Comparison of ENCODE assay signal across 22 cellular contexts in genomic region chr3:14698601-14699244, GRCh38. TPM values are rescaled to one million over a fixed set of nuclear protein-coding genes. Genes with fewer than 3 reads are reported as not detected.
DNase-seq lines count a peak whose midpoint lies in the region; ATAC-seq, FAIRE-seq and TF ChIP-seq lines count a peak whose summit lies in the region.
"Had no signal": no experiment of that assay in that cellular context is flagged by ENCODE, and none has a peak within 500 bp of the region (broad histone marks: within the 10 kb centered on the region; RNA-seq: fewer than 3 reads in every experiment).

No MANE protein-coding gene starts in this region.

- H3K27me3 ChIP-seq in GM12878 (replicated peaks in 1 of 2; ENCODE audit: control insufficient read depth in 2 of 2, insufficient read depth in 2 of 2, low read length in 1 of 2) (no peaks in the 10 kb centered on the region), tibial nerve (no peaks in the 10 kb centered on the region), esophagus squamous epithelium (no peaks in the 10 kb centered on the region), BE2C (no peaks in the 10 kb centered on the region)

- POLR2A ChIA-PET in GM12878 (lab: Charles Lee): no interaction called here

- TF ChIP-seq RAD21 in GM12878 (IDR thresholded peaks at IDR 0.05; ENCODE audit: insufficient read depth, low read depth, low read length): no peak

- H3K9ac ChIP-seq in GM12878 (ENCODE audit: control insufficient read depth, insufficient read depth, low read length): no peak overlapping the region

- no peak overlapping the region for H3K4me2 ChIP-seq in GM12878 (ENCODE audit: control insufficient read depth, insufficient read depth)

- SMC1A ChIA-PET in GM12878 (lab: Charles Lee; ENCODE audit: uncharacterized antibody, unreplicated experiment): interaction anchor here (1.0 to 1.6 kb wide), 3 partner anchors 10 to 82 kb away, joined by 3 to 8 read pairs (median 6); no protein-coding TSS in a partner anchor

- in situ Hi-C loops in GM12878 (cut with MboI): no loop called here

- CTCF ChIA-PET in GM12878 (lab: Yijun Ruan, JAX): interaction anchor here (2.5 kb wide), 1 partner anchor 82 kb away, joined by 13 read pairs; no protein-coding TSS in a partner anchor

- BruUV-seq in GM12878 (replicated peaks; lab: Mats Ljungman, UMichigan): no TSS peak

- RAD21 ChIA-PET in GM12878 (lab: Charles Lee; ENCODE audit: unreplicated experiment): interaction anchor here (2.0 kb wide), 1 partner anchor 10 kb away, joined by 5 read pairs; no protein-coding TSS in a partner anchor

- FAIRE-seq in GM12878 (lab: Jason Lieb, UNC): no peak
- FAIRE-seq: G401.6 had no signal

- DNase-seq in GM12865 (ENCODE audit: low read depth) (peak; percentile 25), NCI-H2196 treated with DMSO at 0.1 percent for 48 hours (lab: John Stamatoyannopoulos, UW; ENCODE audit: unreplicated experiment) (peak; percentile 2), GM12878 (ENCODE audit: low read depth, low spot score) (no peak), tibial nerve (ENCODE audit: low spot score in 2 of 2) (no peak), esophagus squamous epithelium (lab: John Stamatoyannopoulos, UW) (no peak), BE2C (no peak)
- DNase-seq: ACHN, DND-41, KG1, MV-4-11, NCI-H187 treated with DMSO at 0.1 percent for 48 hours, NCI-H524, OCI-M1, SHP77 treated with DMSO at 0.1 percent for 48 hours, T-helper 1 cell, T-helper 9 cell had no signal

- H3K4me1 ChIP-seq in GM12878 (ENCODE audit: control insufficient read depth, insufficient read depth, low read length): peaks cover 6% of the 10 kb centered on the region; the same call in 1 of the 2 replicates
- H3K4me1 ChIP-seq in tibial nerve: no peaks in the 10 kb centered on the region
- no peaks in the 10 kb centered on the region for H3K4me1 ChIP-seq in esophagus squamous epithelium
- H3K4me1 ChIP-seq in BE2C: no peaks in the 10 kb centered on the region

- intact Hi-C loops in GM12878 (cut with micrococcal nuclease; ENCODE audit: unreplicated experiment) (no loop called here), esophagus squamous epithelium (cut with DNase I) (no loop called here)

- TF ChIP-seq CTCF in GM12865 (IDR thresholded peaks at IDR 0.05; ENCODE audit: insufficient read depth, low read depth, low read length, missing control alignments) (no peak), GM12878 (IDR thresholded peaks at IDR 0.05 in 2 of 3, conservative IDR thresholded peaks at IDR 0.05 in 1 of 3; ENCODE audit: control insufficient read depth in 2 of 3, extremely low read depth in 1 of 3, insufficient read depth in 1 of 3, low read depth in 3 of 3, low read length in 3 of 3) (no peak), tibial nerve (IDR thresholded peaks at IDR 0.05) (no peak), esophagus squamous epithelium (IDR thresholded peaks at IDR 0.05) (no peak), BE2C (IDR thresholded peaks at IDR 0.05; ENCODE audit: low read depth, low read length) (no peak)

- H2AFZ ChIP-seq in GM12878 (ENCODE audit: control insufficient read depth, low read depth, low read length): no peak overlapping the region

- H3K36me3 ChIP-seq in GM12878 (ENCODE audit: control insufficient read depth in 2 of 2, insufficient read depth in 2 of 2, low read length in 1 of 2) (peaks cover 2% of the 10 kb centered on the region in 2 experiments; a peak in 3 of 4 replicates), tibial nerve (no peaks in the 10 kb centered on the region), esophagus squamous epithelium (no peaks in the 10 kb centered on the region), BE2C (no peaks in the 10 kb centered on the region)

- no peak overlapping the region for H3K4me3 ChIP-seq in GM12865 (ENCODE audit: low read depth, low read length)
- no peak overlapping the region for H3K4me3 ChIP-seq in GM12878
- H3K4me3 ChIP-seq in tibial nerve: no peak overlapping the region
- no peak overlapping the region for H3K4me3 ChIP-seq in esophagus squamous epithelium
- no peak overlapping the region for H3K4me3 ChIP-seq in BE2C (ENCODE audit: low read depth, low read length)

- TF ChIP-seq EP300 in GM12878 (IDR thresholded peaks at IDR 0.05; ENCODE audit: borderline replicate concordance in 1 of 2, control insufficient read depth in 1 of 2, low read depth in 2 of 2, low read length in 2 of 2): no peak
- TF ChIP-seq EP300 in tibial nerve (IDR thresholded peaks at IDR 0.05): no peak

- no peak overlapping the region for H3K27ac ChIP-seq in GM12878 (ENCODE audit: control insufficient read depth, insufficient read depth)
- H3K27ac ChIP-seq in tibial nerve: no peak overlapping the region
- H3K27ac ChIP-seq in esophagus squamous epithelium: no peak overlapping the region
- H3K27ac ChIP-seq: C4-2B had no signal

- H3K9me3 ChIP-seq in GM12878 (replicated peaks; ENCODE audit: control insufficient read depth, insufficient read depth, low read length) (no peaks in the 10 kb centered on the region; the same call in 2 of the 3 replicates), tibial nerve (peaks cover 0 to 3% (median 0%) of the 10 kb centered on the region in 4 donors), esophagus squamous epithelium (no peaks in the 10 kb centered on the region), BE2C (no peaks in the 10 kb centered on the region)

- H4K20me1 ChIP-seq in GM12878 (ENCODE audit: control insufficient read depth, insufficient read depth): no peaks in the 10 kb centered on the region

- no peak for TF ChIP-seq POLR2A in GM12878 (IDR thresholded peaks at IDR 0.05; ENCODE audit: low read depth, low read length)
- TF ChIP-seq POLR2A in tibial nerve (IDR thresholded peaks at IDR 0.05): no peak
- TF ChIP-seq POLR2A in esophagus squamous epithelium (IDR thresholded peaks at IDR 0.05): no peak

- WGBS in GM12878 (ENCODE audit: insufficient coverage, insufficient replicate concordance, low lambda C conversion rate, missing lambda C conversion rate): 55% methylated on average over 1 of the region's 1 CpG
- 95 to 100% methylated on average over 1 of the region's 1 CpG for WGBS in tibial nerve, 2 donors
- 50 to 83% methylated on average over 1 of the region's 1 CpG for WGBS in esophagus squamous epithelium, 2 donors

- ATAC-seq in GM18517 (IDR thresholded peaks at IDR 0.05; ENCODE audit: unreplicated experiment) (peak; percentile 61), GM12878 (peak; percentile 74), HG02623 (IDR thresholded peaks at IDR 0.05; ENCODE audit: unreplicated experiment) (no peak)
- ATAC-seq: SK-N-SH treated with all-trans-retinoic acid at 6 μM for 48 hours had no signal

- no peaks in the 10 kb centered on the region for H3K79me2 ChIP-seq in GM12878 (ENCODE audit: control insufficient read depth, insufficient read depth, low read length)

TF ChIP-seq in GM12878, 131 proteins besides CTCF, POLR2A, EP300 and RAD21 (continues in another document):
- TF ChIP-seq CHD1 (IDR thresholded peaks at IDR 0.05; ENCODE audit: low read depth, low read length) (no peak), RFX5 (IDR thresholded peaks at IDR 0.05; ENCODE audit: low read depth, low read length) (no peak)

RNA-seq across cellular contexts. Expression of gene C3orf20, which starts 23.8 kb away (rescaled TPM):
- total RNA-seq in GM12878 (2013; cell fraction: nucleolus; rRNA removed): 3.2 and 3.4 TPM in 2 replicates
- total RNA-seq in GM12878 (2014; rRNA removed): 1.0 and 2.8 TPM in 2 replicates
- 1.9 and 2.0 TPM in 2 replicates for total RNA-seq in GM12878 (2014; rRNA removed; fragmentation: Illumina TruSeq; extraction: Trizol)
- 1.6 and 2.0 TPM in 2 replicates for total RNA-seq in GM12878 (2021)
- polyA plus RNA-seq in GM12878 (2011; ENCODE audit: low read depth): 0.33 TPM
- 2.0 and 2.9 TPM in 2 replicates for polyA plus RNA-seq in GM12878 (2011; rRNA removed)
- 1.3 and 2.1 TPM in 2 replicates for polyA plus RNA-seq in GM12878 (2011; cell fraction: cytosol; rRNA removed)
- polyA plus RNA-seq in GM12878 (2011; cell fraction: nucleus; rRNA removed): 2.0 and 2.3 TPM in 2 replicates
- 0.52 and 1.3 TPM in 2 replicates for polyA plus RNA-seq in GM12878 (2012)
- 1.6 and 2.2 TPM in 2 replicates for polyA plus RNA-seq in GM12878 (2014; fragmentation: Illumina TruSeq; extraction: Trizol)
- polyA plus RNA-seq in GM12878 (2014; fragmentation: Nextera tagmentation; extraction: Ambion mirVana): under 1 TPM; 0.05 to 0.15 TPM
- 1.0 and 1.1 TPM in 2 replicates for polyA plus RNA-seq in GM12878 (2014; rRNA removed)
- polyA plus RNA-seq in GM12878 (2016; fragmentation: Nextera tagmentation; extraction: Ambion mirVana): under 1 TPM; 0.39 to 0.40 TPM
- polyA minus RNA-seq in GM12878 (2011; rRNA and poly(A)+ RNA removed): 3.5 and 3.7 TPM in 2 replicates
- 0.73 and 2.0 TPM in 2 replicates for polyA minus RNA-seq in GM12878 (2011; cell fraction: cytosol; rRNA and poly(A)+ RNA removed)
- polyA minus RNA-seq in GM12878 (2011; cell fraction: nucleus; rRNA and poly(A)+ RNA removed): 2.5 and 4.2 TPM in 2 replicates
- total RNA-seq in tibial nerve: not detected
- total RNA-seq in esophagus squamous epithelium: not detected
- polyA plus RNA-seq in BE2C (2012; ENCODE audit: insufficient read depth, insufficient read length, low read depth): not detected
- total RNA-seq: H4 had no signal

RNA-seq across cellular contexts. Expression of gene CCDC174, which starts 47.2 kb away (rescaled TPM):
- 74.0 and 82.4 TPM in 2 replicates for total RNA-seq in GM12878 (2013; cell fraction: nucleolus; rRNA removed)
- total RNA-seq in GM12878 (2014; rRNA removed) (13.6 and 15.7 TPM in 2 replicates), GM12878 (2014; rRNA removed; fragmentation: Illumina TruSeq; extraction: Trizol) (22.2 and 23.2 TPM in 2 replicates), GM12878 (2021) (17.0 and 17.9 TPM in 2 replicates), tibial nerve (10 to 100 TPM; 13.5 to 34.3 (median 27.1) TPM), esophagus squamous epithelium (10 to 100 TPM in 3 of 4 donors, 1 to 10 TPM in 1; 9.5 to 17.2 (median 12.1) TPM)
- polyA plus RNA-seq in GM12878 (2011; ENCODE audit: low read depth): 10.9 TPM
- polyA plus RNA-seq in GM12878 (2011; rRNA removed) (11.6 and 13.5 TPM in 2 replicates), GM12878 (2014; fragmentation: Illumina TruSeq; extraction: Trizol) (30.3 and 40.6 TPM in 2 replicates), GM12878 (2014; fragmentation: Nextera tagmentation; extraction: Ambion mirVana) (10 to 100 TPM; 26.1 to 31.3 TPM), GM12878 (2014; rRNA removed) (10.5 and 14.1 TPM in 2 replicates), GM12878 (2016; fragmentation: Nextera tagmentation; extraction: Ambion mirVana) (10 to 100 TPM; 18.8 to 19.5 TPM)
- polyA plus RNA-seq in GM12878 (2011; cell fraction: cytosol; rRNA removed): 6.3 and 7.5 TPM in 2 replicates
- 32.6 and 36.4 TPM in 2 replicates for polyA plus RNA-seq in GM12878 (2011; cell fraction: nucleus; rRNA removed)
- 17.1 and 23.4 TPM in 2 replicates for polyA plus RNA-seq in GM12878 (2012)
- 6.5 and 7.7 TPM in 2 replicates for polyA minus RNA-seq in GM12878 (2011; rRNA and poly(A)+ RNA removed)
- polyA minus RNA-seq in GM12878 (2011; cell fraction: cytosol; rRNA and poly(A)+ RNA removed): 2.8 and 3.5 TPM in 2 replicates
- 8.6 and 15.8 TPM in 2 replicates for polyA minus RNA-seq in GM12878 (2011; cell fraction: nucleus; rRNA and poly(A)+ RNA removed)
- polyA plus RNA-seq in BE2C (2012; ENCODE audit: insufficient read depth, insufficient read length, low read depth): 16.8 TPM

Comparison
In these comparisons a context has a peak if more than half of its experiments do, and no peak if none do; other contexts are left out.
1. DNase-seq: peak in GM12865 (single experiment) and NCI-H2196 treated with DMSO at 0.1 percent for 48 hours (single experiment); none in GM12878 (single experiment), tibial nerve (0 of 2), esophagus squamous epithelium (single experiment) and BE2C (single experiment).